9 cellular contexts compared by ENCODE assay signal in the genomic region with DNA sequence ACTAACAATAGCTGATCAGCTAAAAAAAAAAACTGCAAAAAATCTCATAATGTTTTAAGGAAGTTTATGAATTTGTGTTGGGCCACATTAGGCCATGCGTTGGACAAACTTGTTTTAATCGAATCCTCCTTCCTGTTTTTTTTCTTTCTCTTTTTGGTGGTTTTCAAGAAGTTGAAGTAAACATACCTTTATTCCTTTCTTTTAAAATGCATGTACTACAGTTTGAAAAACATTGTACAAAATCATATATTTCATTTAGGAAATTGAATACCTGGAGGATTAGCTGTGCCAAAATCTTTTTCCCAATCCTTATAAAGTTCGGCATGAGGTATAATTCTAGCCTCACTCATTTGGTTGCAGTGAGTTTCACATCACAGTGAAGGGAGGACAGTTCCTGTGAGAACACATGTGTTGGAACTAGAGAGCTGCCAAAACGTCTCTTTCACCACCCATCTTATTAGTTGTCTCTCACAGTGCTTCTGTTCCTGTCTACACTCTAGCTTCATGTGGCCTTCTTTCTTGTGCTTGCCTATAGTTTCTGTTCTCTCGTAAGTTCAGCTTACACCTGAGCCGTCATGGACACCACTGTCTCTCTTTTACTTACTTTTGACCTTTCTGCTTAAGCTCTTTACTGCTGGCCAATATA. TPM values are rescaled to one million over a fixed set of nuclear protein-coding genes. Genes with fewer than 3 reads are reported as not detected.
A peak's percentile ranks its signal among the peaks of the same experiment; 100 is the strongest.
DNase-seq lines count a peak whose midpoint lies in the region; ATAC-seq, FAIRE-seq and TF ChIP-seq lines count a peak whose summit lies in the region.
"Had no signal": no experiment of that assay in that cellular context is flagged by ENCODE, and none has a peak within 500 bp of the region (broad histone marks: within the 10 kb centered on the region; RNA-seq: fewer than 3 reads in every experiment).

No MANE protein-coding gene starts in this region.

- H3K4me1 Mint-ChIP-seq in CD8-positive, alpha-beta memory T cell = peaks cover 77 to 94% (median 89%) of the 10 kb centered on the region in 3 donors
- H3K4me1 Mint-ChIP-seq: neural crest cell had no signal

- peak overlapping the region; percentile 23 for H3K4me3 ChIP-seq in CD8-positive, alpha-beta memory T cell (ENCODE audit: low read length)
- H3K4me3 ChIP-seq in SJSA1 = peak overlapping the region; percentile 7
- peak overlapping the region in 4 of 5 donors; percentile 4 to 53 (median 30) for H3K4me3 ChIP-seq in subcutaneous abdominal adipose tissue (ENCODE audit: low read depth in 1 of 5, low read length in 5 of 5)

- peak overlapping the region; percentile 80 to 90 (median 88) for H3K4me3 Mint-ChIP-seq in CD8-positive, alpha-beta memory T cell
- H3K4me3 Mint-ChIP-seq: neural crest cell had no signal

- H3K27me3 ChIP-seq in CD8-positive, alpha-beta memory T cell (ENCODE audit: insufficient read depth, low read length, poor library complexity, severe bottlenecking) = no peaks in the 10 kb centered on the region
- H3K27me3 ChIP-seq in SJSA1 (replicated peaks) = no peaks in the 10 kb centered on the region
- H3K27me3 ChIP-seq in foreskin keratinocyte = no peaks in the 10 kb centered on the region
- no peaks in the 10 kb centered on the region for H3K27me3 ChIP-seq in subcutaneous abdominal adipose tissue (ENCODE audit: control insufficient read depth in 5 of 5, insufficient read depth in 4 of 5, low read length in 5 of 5)

- H3K27ac ChIP-seq in CD8-positive, alpha-beta memory T cell (ENCODE audit: low read depth, low read length) = peak overlapping the region; percentile 41
- H3K27ac ChIP-seq in SJSA1 = no peak overlapping the region
- peak overlapping the region; percentile 78 for H3K27ac ChIP-seq in foreskin keratinocyte
- H3K27ac ChIP-seq in subcutaneous abdominal adipose tissue (ENCODE audit: low read depth, low read length) = peak overlapping the region; percentile 70

- TF ChIP-seq CTCF in foreskin keratinocyte (conservative IDR thresholded peaks at IDR 0.05) = no peak

- ATAC-seq in HG03135 (IDR thresholded peaks at IDR 0.05; ENCODE audit: unreplicated experiment) = peak; percentile 82
- ATAC-seq in foreskin keratinocyte = no peak

- H3K9me3 Mint-ChIP-seq in CD8-positive, alpha-beta memory T cell = no peaks in the 10 kb centered on the region
- H3K9me3 Mint-ChIP-seq: neural crest cell had no signal

- peaks cover 40% of the 10 kb centered on the region for H3K4me1 ChIP-seq in CD8-positive, alpha-beta memory T cell (ENCODE audit: insufficient read depth, low read length)
- H3K4me1 ChIP-seq in SJSA1 (replicated peaks) (peaks cover 38% of the 10 kb centered on the region), foreskin keratinocyte (peaks cover 62% of the 10 kb centered on the region), subcutaneous abdominal adipose tissue (ENCODE audit: control insufficient read depth in 5 of 5, insufficient read depth in 5 of 5, low read length in 5 of 5) (peaks cover 3 to 27% (median 24%) of the 10 kb centered on the region in 5 donors)

- no peaks in the 10 kb centered on the region for H3K9me3 ChIP-seq in CD8-positive, alpha-beta memory T cell (ENCODE audit: low read length)
- H3K9me3 ChIP-seq in SJSA1 (replicated peaks) = no peaks in the 10 kb centered on the region
- H3K9me3 ChIP-seq in subcutaneous abdominal adipose tissue (ENCODE audit: control insufficient read depth in 5 of 5, low read length in 5 of 5) = no peaks in the 10 kb centered on the region

- H3K27me3 Mint-ChIP-seq in CD8-positive, alpha-beta memory T cell = no peaks in the 10 kb centered on the region

- DNase-seq in CD8-positive, alpha-beta memory T cell = peak in 2 of 5 donors; percentile 23 to 36
- no peak for DNase-seq in GM19239 (ENCODE audit: insufficient read length, low spot score)
- peak in 1 of 2 experiments; percentile 21 for DNase-seq in SJSA1 (ENCODE audit: low read depth in 1 of 2, low spot score in 2 of 2)
- no peak for DNase-seq in foreskin keratinocyte
- DNase-seq in NCI-H2196 treated with DMSO at 0.1 percent for 48 hours (lab: John Stamatoyannopoulos, UW; ENCODE audit: unreplicated experiment) = no peak
- no peak for DNase-seq in posterior cingulate gyrus

- H3K27ac Mint-ChIP-seq in CD8-positive, alpha-beta memory T cell = peak overlapping the region; percentile 96 to 99 (median 98)

- H3K36me3 Mint-ChIP-seq in CD8-positive, alpha-beta memory T cell = peaks cover 3 to 25% (median 14%) of the 10 kb centered on the region in 3 donors

- no peaks in the 10 kb centered on the region for H3K36me3 ChIP-seq in CD8-positive, alpha-beta memory T cell (ENCODE audit: insufficient read depth, low read length)
- H3K36me3 ChIP-seq in SJSA1 = no peaks in the 10 kb centered on the region
- H3K36me3 ChIP-seq in subcutaneous abdominal adipose tissue (ENCODE audit: control insufficient read depth in 5 of 5, insufficient read depth in 5 of 5, low read length in 5 of 5) = no peaks in the 10 kb centered on the region

- peak overlapping the region; percentile 1 to 62 (median 51) for H3K9ac ChIP-seq in subcutaneous abdominal adipose tissue (ENCODE audit: low read length in 5 of 5)

- POLR2A ChIA-PET in CD8-positive, alpha-beta memory T cell (lab: Charles Lee) = interaction anchor here (0.9 to 1.7 kb wide), 9 partner anchors 9 to 156 kb away, joined by 3 to 19 read pairs (median 4); a partner anchor contains a TSS

- intact Hi-C loops in posterior cingulate gyrus (cut with DNase I) = no loop called here

- peak; percentile 100 for FAIRE-seq in GM19239 (lab: Jason Lieb, UNC)

- CTCF ChIA-PET in CD8-positive, alpha-beta memory T cell (lab: Charles Lee) = interaction anchor here (0.7 to 2.0 kb wide), 10 partner anchors 8 to 91 kb away, joined by 3 to 9 read pairs (median 3); no protein-coding TSS in a partner anchor

RNA-seq across cellular contexts. Expression of a gene that starts 37.7 kb away (rescaled TPM):
- total RNA-seq in CD8-positive, alpha-beta memory T cell = 10 to 100 TPM; 12.4 to 13.6 TPM
- 4.2 TPM for polyA plus RNA-seq in CD8-positive, alpha-beta memory T cell
- total RNA-seq in SJSA1 (2014; rRNA removed; shearing (Covaris generic)) = 17.3 and 20.3 TPM in 2 replicates
- 7.3 and 8.2 TPM in 2 replicates for total RNA-seq in foreskin keratinocyte
- 3.7 and 4.3 TPM in 2 replicates for polyA plus RNA-seq in foreskin keratinocyte
